18 cellular contexts compared by ENCODE assay signal in genomic region chr2:11719230-11719977, GRCh38. TPM values are rescaled to one million over a fixed set of nuclear protein-coding genes. Genes with fewer than 3 reads are reported as not detected.
DNase-seq lines count a peak whose midpoint lies in the region; ATAC-seq, FAIRE-seq and TF ChIP-seq lines count a peak whose summit lies in the region.
"Had no signal": no experiment of that assay in that cellular context is flagged by ENCODE, and none has a peak within 500 bp of the region (broad histone marks: within the 10 kb centered on the region; RNA-seq: fewer than 3 reads in every experiment).

No MANE protein-coding gene starts in this region.

- intact Hi-C loops in activated naive CD4-positive, alpha-beta T cell treated with anti-CD3 and anti-CD28 coated beads for 36 hours (cut with micrococcal nuclease): no loop called here

- peak overlapping the region; percentile 2 for H3K4me3 Mint-ChIP-seq in activated naive CD4-positive, alpha-beta T cell treated with anti-CD3 and anti-CD28 coated beads for 36 hours
- no peak overlapping the region for H3K4me3 Mint-ChIP-seq in astrocyte (ENCODE audit: unreplicated experiment)
- H3K4me3 Mint-ChIP-seq in stimulated activated naive CD8-positive, alpha-beta T cell treated with anti-CD3 and anti-CD28 coated beads, Interleukin-15, amount 100 ng/mL, for 72 hours: peak overlapping the region; percentile 45 to 61

- H3K9me3 Mint-ChIP-seq in activated naive CD4-positive, alpha-beta T cell treated with anti-CD3 and anti-CD28 coated beads for 36 hours: no peaks in the 10 kb centered on the region
- H3K9me3 Mint-ChIP-seq in astrocyte (ENCODE audit: unreplicated experiment): peaks cover 5% of the 10 kb centered on the region
- H3K9me3 Mint-ChIP-seq in stimulated activated naive CD8-positive, alpha-beta T cell treated with anti-CD3 and anti-CD28 coated beads, Interleukin-15, amount 100 ng/mL, for 72 hours: no peaks in the 10 kb centered on the region

- no peak for TF ChIP-seq CTCF in astrocyte (IDR thresholded peaks at IDR 0.05; ENCODE audit: insufficient read depth, low read depth, low read length)

- peak overlapping the region; percentile 59 for H3K4me2 ChIP-seq in astrocyte (ENCODE audit: low read length)

- no peaks in the 10 kb centered on the region for H4K20me1 ChIP-seq in astrocyte (ENCODE audit: insufficient read depth, low read length)

- no peaks in the 10 kb centered on the region for H3K4me1 ChIP-seq in astrocyte (ENCODE audit: insufficient read depth, low read length)

- H3K4me3 ChIP-seq in astrocyte (ENCODE audit: insufficient read depth, low read depth, low read length): no peak overlapping the region
- H3K4me3 ChIP-seq: gastroesophageal sphincter, HAP-1, suprapubic skin had no signal

- peaks cover 7% of the 10 kb centered on the region for H3K4me1 Mint-ChIP-seq in activated naive CD4-positive, alpha-beta T cell treated with anti-CD3 and anti-CD28 coated beads for 36 hours (ENCODE audit: low read depth)
- no peaks in the 10 kb centered on the region for H3K4me1 Mint-ChIP-seq in astrocyte (ENCODE audit: low read depth, unreplicated experiment)
- peaks cover 6% of the 10 kb centered on the region for H3K4me1 Mint-ChIP-seq in stimulated activated naive CD8-positive, alpha-beta T cell treated with anti-CD3 and anti-CD28 coated beads, Interleukin-15, amount 100 ng/mL, for 72 hours

- H2AFZ ChIP-seq in astrocyte (ENCODE audit: low read depth, low read length): no peak overlapping the region

- H3K36me3 Mint-ChIP-seq in activated naive CD4-positive, alpha-beta T cell treated with anti-CD3 and anti-CD28 coated beads for 36 hours (ENCODE audit: low read depth): no peaks in the 10 kb centered on the region
- H3K36me3 Mint-ChIP-seq in astrocyte (ENCODE audit: low read depth, unreplicated experiment): peaks cover 2% of the 10 kb centered on the region

- peak; percentile 66 for ATAC-seq in stimulated activated naive CD8-positive, alpha-beta T cell treated with anti-CD3 and anti-CD28 coated beads, Interleukin-15, amount 100 ng/mL, for 72 hours
- ATAC-seq in GM18858 (IDR thresholded peaks at IDR 0.05; ENCODE audit: unreplicated experiment): no peak
- ATAC-seq: gastroesophageal sphincter, PC-3 had no signal

- H3K36me3 ChIP-seq in astrocyte (ENCODE audit: insufficient read depth, low read length): no peaks in the 10 kb centered on the region
- H3K36me3 ChIP-seq: gastroesophageal sphincter, HAP-1, suprapubic skin had no signal

- no peak for FAIRE-seq in astrocyte (lab: Jason Lieb, UNC)

- H3K27ac Mint-ChIP-seq in activated naive CD4-positive, alpha-beta T cell treated with anti-CD3 and anti-CD28 coated beads for 36 hours: no peak overlapping the region
- no peak overlapping the region for H3K27ac Mint-ChIP-seq in astrocyte (ENCODE audit: unreplicated experiment)
- no peak overlapping the region for H3K27ac Mint-ChIP-seq in stimulated activated naive CD8-positive, alpha-beta T cell treated with anti-CD3 and anti-CD28 coated beads, Interleukin-15, amount 100 ng/mL, for 72 hours

- no peaks in the 10 kb centered on the region for H3K79me2 ChIP-seq in astrocyte (ENCODE audit: insufficient read depth, low read length)

- H3K9me3 ChIP-seq in astrocyte (ENCODE audit: insufficient read depth, low read depth, low read length): no peaks in the 10 kb centered on the region
- H3K9me3 ChIP-seq: gastroesophageal sphincter, HAP-1, suprapubic skin had no signal

- CTCF ChIA-PET in activated naive CD4-positive, alpha-beta T cell treated with anti-CD3 and anti-CD28 coated beads for 36 hours (lab: Charles Lee): interaction anchor here (0.6 to 2.9 kb wide), 7 partner anchors 9 to 733 kb away, joined by 3 to 10 read pairs (median 3); no protein-coding TSS in a partner anchor

- peaks cover 41% of the 10 kb centered on the region for H3K27me3 ChIP-seq in astrocyte (ENCODE audit: insufficient read depth, low read length)
- H3K27me3 ChIP-seq: gastroesophageal sphincter had no signal

- H3K9ac ChIP-seq in astrocyte (ENCODE audit: low read length): no peak overlapping the region

- DNase-seq in activated naive CD4-positive, alpha-beta T cell treated with anti-CD3 and anti-CD28 coated beads for 36 hours: no peak
- DNase-seq in activated naive CD4-positive, alpha-beta T cell (lab: John Stamatoyannopoulos, UW): no peak
- DNase-seq in NCI-H69 (lab: John Stamatoyannopoulos, UW): peak; percentile 6
- peak; percentile 17 for DNase-seq in astrocyte (ENCODE audit: low read depth)
- no peak for DNase-seq in stimulated activated naive CD8-positive, alpha-beta T cell treated with anti-CD3 and anti-CD28 coated beads, Interleukin-15, amount 100 ng/mL, for 72 hours
- DNase-seq in stimulated activated CD8-positive, alpha-beta memory T cell treated with anti-CD3 and anti-CD28 coated beads, Interleukin-4, amount 100 ng/mL, for 48 hours: no peak
- no peak for DNase-seq in GM19238 (ENCODE audit: insufficient read length, low spot score)
- DNase-seq: activated gamma-delta T cell; central memory CD4-positive, alpha-beta T cell; Kasumi-1; mesendoderm; NCI-H226; PC-3 had no signal

- peaks cover 3% of the 10 kb centered on the region for H3K27me3 Mint-ChIP-seq in activated naive CD4-positive, alpha-beta T cell treated with anti-CD3 and anti-CD28 coated beads for 36 hours (ENCODE audit: low read depth)
- H3K27me3 Mint-ChIP-seq in astrocyte (ENCODE audit: low read depth, unreplicated experiment): peaks cover 70% of the 10 kb centered on the region
- peaks cover 16% of the 10 kb centered on the region for H3K27me3 Mint-ChIP-seq in stimulated activated naive CD8-positive, alpha-beta T cell treated with anti-CD3 and anti-CD28 coated beads, Interleukin-15, amount 100 ng/mL, for 72 hours

- H3K27ac ChIP-seq in astrocyte (ENCODE audit: low read depth, low read length): no peak overlapping the region
- H3K27ac ChIP-seq: gastroesophageal sphincter, suprapubic skin had no signal

RNA-seq across cellular contexts. Expression of gene LPIN1, which starts 27.0 kb away (rescaled TPM):
- 100 to 1,000 TPM in 1 of 2 experiments, 10 to 100 TPM in 1; 96.4 to 102 TPM for total RNA-seq in activated naive CD4-positive, alpha-beta T cell treated with anti-CD3 and anti-CD28 coated beads for 36 hours
- total RNA-seq in astrocyte: 16.1 and 23.4 TPM in 2 replicates

RNA-seq across cellular contexts. Expression of gene NTSR2, which starts 49.4 kb away (rescaled TPM):
- total RNA-seq in activated naive CD4-positive, alpha-beta T cell treated with anti-CD3 and anti-CD28 coated beads for 36 hours: not detected
- not detected in 2 replicates for total RNA-seq in astrocyte
- total RNA-seq: gastroesophageal sphincter, osteocyte, PC-3, suprapubic skin had no signal

Comparison
In these comparisons a context has a peak if more than half of its experiments do, and no peak if none do; other contexts are left out.
1. DNase-seq: peak in NCI-H69 (single experiment) and astrocyte (single experiment); none in activated naive CD4-positive, alpha-beta T cell treated with anti-CD3 and anti-CD28 coated beads for 36 hours (single experiment), activated naive CD4-positive, alpha-beta T cell (0 of 4), stimulated activated naive CD8-positive, alpha-beta T cell treated with anti-CD3 and anti-CD28 coated beads, Interleukin-15, amount 100 ng/mL, for 72 hours (0 of 2), stimulated activated CD8-positive, alpha-beta memory T cell treated with anti-CD3 and anti-CD28 coated beads, Interleukin-4, amount 100 ng/mL, for 48 hours (single experiment) and GM19238 (single experiment).